In the genomic region with DNA sequence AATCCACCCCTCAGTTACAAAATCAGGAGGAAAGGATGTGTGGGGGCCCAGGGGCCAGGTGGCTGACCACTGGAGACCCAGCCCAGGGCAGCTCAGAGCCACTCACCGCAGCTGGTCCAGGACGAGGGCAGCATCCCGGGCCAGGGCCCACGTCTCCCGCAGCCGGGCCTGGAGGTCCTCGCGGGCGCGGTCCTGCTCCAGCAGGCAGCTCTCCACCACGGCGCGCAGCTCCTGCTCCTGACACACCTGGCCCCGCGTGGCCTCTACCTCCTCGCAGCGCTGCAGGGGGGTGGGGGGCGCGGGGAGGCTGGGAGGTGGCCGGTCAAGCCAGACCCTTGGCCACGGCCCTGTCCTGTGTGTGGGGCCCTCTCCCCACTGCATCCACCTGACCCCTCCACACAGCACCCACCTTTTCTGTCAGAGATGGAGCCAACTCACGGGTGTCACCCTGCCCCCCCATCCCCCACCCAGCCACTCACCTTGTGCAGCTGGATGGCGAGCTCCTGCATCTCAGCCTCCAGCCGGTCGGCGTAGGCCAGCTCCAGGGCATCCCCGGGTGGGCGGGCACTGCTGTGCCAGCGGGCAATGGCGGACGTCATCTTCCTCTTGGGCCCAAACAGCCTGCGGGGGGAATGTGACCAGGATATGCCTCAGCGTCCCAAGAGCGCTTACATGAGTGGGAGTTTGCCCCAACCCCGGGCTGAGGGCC, we compare ENCODE assay signal across 14 cellular contexts. TPM values are rescaled to one million over a fixed set of nuclear protein-coding genes. Genes with fewer than 3 reads are reported as not detected.
"Had no signal": no experiment of that assay in that cellular context is flagged by ENCODE, and none has a peak within 500 bp of the region (broad histone marks: within the 10 kb centered on the region; RNA-seq: fewer than 3 reads in every experiment).

No MANE protein-coding gene starts in this region.

- H3K9me3 Mint-ChIP-seq: activated CD4-positive, alpha-beta T cell treated with anti-CD3 and anti-CD28 coated beads, Interleukin-2, amount 10 ng/mL, durations not matched to agents 7 days and 5 days; activated naive CD4-positive, alpha-beta T cell treated with anti-CD3 and anti-CD28 coated beads, Interleukin-2, amount 10 ng/mL, durations not matched to agents 7 days and 5 days; nephron had no signal

- DNase-seq: activated CD4-positive, alpha-beta T cell treated with anti-CD3 and anti-CD28 coated beads, Interleukin-2, amount 10 ng/mL, durations not matched to agents 7 days and 5 days; activated naive CD4-positive, alpha-beta T cell treated with anti-CD3 and anti-CD28 coated beads, Interleukin-2, amount 10 ng/mL, durations not matched to agents 7 days and 5 days; erythroblast; gastrocnemius medialis; kidney glomerular epithelial cell; stomach; testis; upper lobe of right lung had no signal

- H3K27me3 Mint-ChIP-seq: activated CD4-positive, alpha-beta T cell treated with anti-CD3 and anti-CD28 coated beads, Interleukin-2, amount 10 ng/mL, durations not matched to agents 7 days and 5 days; activated naive CD4-positive, alpha-beta T cell treated with anti-CD3 and anti-CD28 coated beads, Interleukin-2, amount 10 ng/mL, durations not matched to agents 7 days and 5 days had no signal

- H3K27ac ChIP-seq: ascending aorta, gastrocnemius medialis, psoas muscle, right lobe of liver, testis, upper lobe of right lung had no signal

- H3K27me3 ChIP-seq: ascending aorta, gastrocnemius medialis, right lobe of liver, stomach, testis, upper lobe of right lung had no signal

- H3K27ac Mint-ChIP-seq: activated CD4-positive, alpha-beta T cell treated with anti-CD3 and anti-CD28 coated beads, Interleukin-2, amount 10 ng/mL, durations not matched to agents 7 days and 5 days; activated naive CD4-positive, alpha-beta T cell treated with anti-CD3 and anti-CD28 coated beads, Interleukin-2, amount 10 ng/mL, durations not matched to agents 7 days and 5 days had no signal

- H3K9me3 ChIP-seq: ascending aorta, gastrocnemius medialis, psoas muscle, right lobe of liver, stomach, testis, upper lobe of right lung had no signal

- H3K4me3 ChIP-seq: ascending aorta, gastrocnemius medialis, psoas muscle, right lobe of liver, smooth muscle cell, stomach, testis, upper lobe of right lung had no signal

- H3K4me3 Mint-ChIP-seq: activated CD4-positive, alpha-beta T cell treated with anti-CD3 and anti-CD28 coated beads, Interleukin-2, amount 10 ng/mL, durations not matched to agents 7 days and 5 days; activated naive CD4-positive, alpha-beta T cell treated with anti-CD3 and anti-CD28 coated beads, Interleukin-2, amount 10 ng/mL, durations not matched to agents 7 days and 5 days; nephron had no signal

- ATAC-seq: gastrocnemius medialis, psoas muscle, right lobe of liver, upper lobe of right lung had no signal

- FAIRE-seq: bronchial epithelial cell had no signal

RNA-seq across cellular contexts. Expression of a gene that starts 35.9 kb away (rescaled TPM):
- total RNA-seq: ascending aorta, smooth muscle cell had no signal
